Comparison of ENCODE assay signal across 10 cellular contexts in the genomic region with DNA sequence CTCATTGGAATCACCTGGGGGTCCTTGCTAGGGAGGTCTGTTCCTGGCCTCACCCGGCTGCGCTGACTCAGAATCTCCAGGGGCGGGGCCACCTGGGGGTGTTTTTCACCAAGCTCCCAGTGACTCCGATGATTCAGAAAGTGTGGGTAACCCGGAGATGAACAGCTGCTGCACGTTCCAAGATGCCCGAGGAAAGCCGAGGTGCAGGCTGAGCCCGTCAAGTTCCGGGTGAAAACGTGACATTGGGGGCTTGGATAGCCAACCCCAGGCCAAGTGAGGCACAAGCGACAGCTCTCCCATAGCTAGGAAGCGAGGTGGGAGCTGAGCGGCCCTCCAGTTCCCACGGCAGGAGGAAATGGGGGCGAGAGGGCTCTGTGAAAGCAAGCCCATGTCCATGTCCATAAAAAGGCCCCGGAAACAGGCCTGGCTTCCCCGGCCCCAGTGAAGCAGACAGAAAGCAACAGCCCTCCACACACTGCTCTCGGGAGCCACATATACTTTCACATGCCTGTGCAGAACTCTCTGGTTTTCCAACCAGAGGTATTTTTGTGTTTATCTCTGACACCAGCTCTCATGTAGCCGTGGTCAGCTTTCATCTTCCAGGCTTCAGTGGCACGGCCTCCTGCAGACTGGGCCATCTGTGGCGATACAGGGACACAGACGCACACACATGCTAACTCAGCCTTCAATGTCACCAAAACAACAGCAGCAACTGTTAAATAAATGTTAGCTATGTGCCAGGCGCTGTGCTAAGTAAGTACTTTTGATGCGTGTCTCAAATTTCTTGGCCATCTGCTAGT.
DNase-seq lines count a peak whose midpoint lies in the region; ATAC-seq and TF ChIP-seq lines count a peak whose summit lies in the region.
"Had no signal": no experiment of that assay in that cellular context is flagged by ENCODE, and none has a peak within 500 bp of the region (broad histone marks: within the 10 kb centered on the region; RNA-seq: fewer than 3 reads in every experiment).

No MANE protein-coding gene starts in this region.

- H3K4me3 ChIP-seq in GM23338 (no peak overlapping the region), PC-3 (ENCODE audit: low read length) (peak overlapping the region; percentile 23; the same call in 1 of the 2 replicates), uterus (no peak overlapping the region)
- H3K4me3 ChIP-seq: stomach had no signal

- CTCF ChIA-PET in PC-3 (lab: Charles Lee) = interaction anchor here (0.7 kb wide), 1 partner anchor 10 kb away, joined by 3 read pairs; no protein-coding TSS in a partner anchor

- H3K9ac ChIP-seq in PC-3 (ENCODE audit: low read length) = peak overlapping the region; percentile 35

- POLR2A ChIA-PET in PC-3 (lab: Charles Lee; ENCODE audit: unreplicated experiment) = interaction anchor here (0.6 kb wide), 1 partner anchor 851 kb away, joined by 3 read pairs; no protein-coding TSS in a partner anchor

- TF ChIP-seq CTCF in GM23338 (conservative IDR thresholded peaks at IDR 0.05; ENCODE audit: low read depth in 2 of 2) = no peak
- no peak for TF ChIP-seq CTCF in PC-3 (conservative IDR thresholded peaks at IDR 0.05; ENCODE audit: low read depth, low read length)
- no peak for TF ChIP-seq CTCF in endothelial cell (IDR thresholded peaks at IDR 0.05; ENCODE audit: unreplicated experiment)
- no peak for TF ChIP-seq CTCF in osteocyte (IDR thresholded peaks at IDR 0.05)
- no peak for TF ChIP-seq CTCF in uterus (IDR thresholded peaks at IDR 0.05)

- H3K4me3 Mint-ChIP-seq in GM23338 = no peak overlapping the region
- H3K4me3 Mint-ChIP-seq in endothelial cell (ENCODE audit: unreplicated experiment) = peak overlapping the region; percentile 35
- H3K4me3 Mint-ChIP-seq in osteocyte (ENCODE audit: unreplicated experiment) = no peak overlapping the region

- H2AFZ ChIP-seq in GM23338 = no peak overlapping the region
- H2AFZ ChIP-seq in PC-3 (ENCODE audit: low read length) = peak overlapping the region; percentile 65

- H3K4me2 ChIP-seq in GM23338 = no peak overlapping the region
- H3K4me2 ChIP-seq in PC-3 (ENCODE audit: low read length) = peak overlapping the region; percentile 69

- no TSS peak for BruUV-seq in PC-3 (replicated peaks; lab: Mats Ljungman, UMichigan)

- H3K79me2 ChIP-seq in GM23338 (replicated peaks; ENCODE audit: insufficient read depth) (peaks cover 95% of the 10 kb centered on the region), PC-3 (ENCODE audit: low read length) (peaks cover 57% of the 10 kb centered on the region)

- no peak for TF ChIP-seq POLR2A in uterus (IDR thresholded peaks at IDR 0.05)

- H3F3A ChIP-seq in GM23338 (replicated peaks; ENCODE audit: low read depth) (no peaks in the 10 kb centered on the region), PC-3 (ENCODE audit: low read length, unreplicated experiment) (no peaks in the 10 kb centered on the region)

- H3K9me3 ChIP-seq in PC-3 (ENCODE audit: low read length) = no peaks in the 10 kb centered on the region
- H3K9me3 ChIP-seq in uterus = no peaks in the 10 kb centered on the region
- H3K9me3 ChIP-seq: stomach had no signal

- H3K9me2 ChIP-seq in GM23338 (ENCODE audit: insufficient read depth) (no peaks in the 10 kb centered on the region), PC-3 (replicated peaks; ENCODE audit: low read length) (no peaks in the 10 kb centered on the region)

- H3K27ac ChIP-seq in GM23338 (ENCODE audit: low read depth) (peak overlapping the region; percentile 81), PC-3 (ENCODE audit: low read length) (peak overlapping the region; percentile 55), uterus (no peak overlapping the region)
- H3K27ac ChIP-seq: stomach had no signal

- DNase-seq in GM23338 (ENCODE audit: low spot score) (no peak), PC-3 (peak; percentile 65), endothelial cell (ENCODE audit: low spot score) (no peak), osteocyte (ENCODE audit: extremely low spot score, unreplicated experiment) (no peak), Kasumi-1 (lab: John Stamatoyannopoulos, UW) (no peak), epidermal melanocyte (ENCODE audit: insufficient read length, low spot score) (no peak), uterus (no peak), mucosa of gallbladder (ENCODE audit: low spot score) (no peak)
- DNase-seq: small intestine, stomach had no signal

- H3K4me1 ChIP-seq in GM23338 (ENCODE audit: insufficient read depth) (peaks cover 3% of the 10 kb centered on the region), PC-3 (ENCODE audit: insufficient read depth, low read length) (peaks cover 20% of the 10 kb centered on the region), uterus (no peaks in the 10 kb centered on the region)

- H3K27me3 ChIP-seq in GM23338 (ENCODE audit: insufficient read depth) (no peaks in the 10 kb centered on the region), PC-3 (ENCODE audit: low read length) (no peaks in the 10 kb centered on the region), uterus (no peaks in the 10 kb centered on the region)
- H3K27me3 ChIP-seq: stomach had no signal

- H3K27me3 Mint-ChIP-seq in GM23338 (ENCODE audit: insufficient read depth, low read depth, poor library complexity) = no peaks in the 10 kb centered on the region
- no peaks in the 10 kb centered on the region for H3K27me3 Mint-ChIP-seq in endothelial cell (ENCODE audit: unreplicated experiment)
- no peaks in the 10 kb centered on the region for H3K27me3 Mint-ChIP-seq in osteocyte (ENCODE audit: unreplicated experiment)

- H3K27ac Mint-ChIP-seq in GM23338 = peak overlapping the region; percentile 84
- no peak overlapping the region for H3K27ac Mint-ChIP-seq in endothelial cell (ENCODE audit: unreplicated experiment)
- H3K27ac Mint-ChIP-seq in osteocyte (ENCODE audit: unreplicated experiment) = peak overlapping the region; percentile 85

- H3K36me3 ChIP-seq in GM23338 (ENCODE audit: insufficient read depth) (no peaks in the 10 kb centered on the region), PC-3 (ENCODE audit: low read depth, low read length) (no peaks in the 10 kb centered on the region), uterus (no peaks in the 10 kb centered on the region)
- H3K36me3 ChIP-seq: stomach had no signal

- H4K20me1 ChIP-seq in GM23338 (replicated peaks; ENCODE audit: insufficient read depth) = 0 out of 2 replicates have a peak, but pooled peaks cover 3% of the 10 kb centered on the region
- H4K20me1 ChIP-seq in PC-3 (ENCODE audit: low read length) = no peaks in the 10 kb centered on the region

- H3K9me3 Mint-ChIP-seq in GM23338 = no peaks in the 10 kb centered on the region
- no peaks in the 10 kb centered on the region for H3K9me3 Mint-ChIP-seq in endothelial cell (ENCODE audit: unreplicated experiment)
- no peaks in the 10 kb centered on the region for H3K9me3 Mint-ChIP-seq in osteocyte (ENCODE audit: unreplicated experiment)

- H3K4me1 Mint-ChIP-seq in GM23338 (peaks cover 24% of the 10 kb centered on the region), endothelial cell (ENCODE audit: unreplicated experiment) (peaks cover 31% of the 10 kb centered on the region), osteocyte (ENCODE audit: unreplicated experiment) (peaks cover 15% of the 10 kb centered on the region)

- H3K36me3 Mint-ChIP-seq in GM23338 (ENCODE audit: low read depth) (no peaks in the 10 kb centered on the region), endothelial cell (ENCODE audit: low read depth, unreplicated experiment) (no peaks in the 10 kb centered on the region), osteocyte (ENCODE audit: unreplicated experiment) (no peaks in the 10 kb centered on the region)

- intact Hi-C loops in PC-3 (cut with micrococcal nuclease) = no loop called here
- intact Hi-C loops in uterus (cut with DNase I; ENCODE audit: low total_unique reads) = no loop called here

- peak; percentile 42 for ATAC-seq in GM23338
- peak; percentile 81 for ATAC-seq in PC-3

TF ChIP-seq in GM23338, 12 proteins besides CTCF, POLR2A, EP300 and RAD21:
- no peak for TF ChIP-seq JUNB (IDR thresholded peaks at IDR 0.05; ENCODE audit: unreplicated experiment)
- TF ChIP-seq EZH2phosphoT487 (IDR thresholded peaks at IDR 0.05; ENCODE audit: unreplicated experiment) = no peak
- no peak for TF ChIP-seq NANOG (IDR thresholded peaks at IDR 0.05; ENCODE audit: borderline replicate concordance)
- TF ChIP-seq, protein P1, sequence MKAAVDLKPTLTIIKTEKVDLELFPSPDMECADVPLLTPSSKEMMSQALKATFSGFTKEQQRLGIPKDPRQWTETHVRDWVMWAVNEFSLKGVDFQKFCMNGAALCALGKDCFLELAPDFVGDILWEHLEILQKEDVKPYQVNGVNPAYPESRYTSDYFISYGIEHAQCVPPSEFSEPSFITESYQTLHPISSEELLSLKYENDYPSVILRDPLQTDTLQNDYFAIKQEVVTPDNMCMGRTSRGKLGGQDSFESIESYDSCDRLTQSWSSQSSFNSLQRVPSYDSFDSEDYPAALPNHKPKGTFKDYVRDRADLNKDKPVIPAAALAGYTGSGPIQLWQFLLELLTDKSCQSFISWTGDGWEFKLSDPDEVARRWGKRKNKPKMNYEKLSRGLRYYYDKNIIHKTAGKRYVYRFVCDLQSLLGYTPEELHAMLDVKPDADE (IDR thresholded peaks at IDR 0.05) = no peak
TF ChIP-seq in GM23338: peak in this region for 0.

Comparison
In these comparisons a context has a peak if more than half of its experiments do, and no peak if none do; other contexts are left out.
1. H3K27ac ChIP-seq: peak in GM23338 (single experiment) and PC-3 (single experiment); none in uterus (0 of 2).